8 cellular contexts compared by ENCODE assay signal in the genomic region with DNA sequence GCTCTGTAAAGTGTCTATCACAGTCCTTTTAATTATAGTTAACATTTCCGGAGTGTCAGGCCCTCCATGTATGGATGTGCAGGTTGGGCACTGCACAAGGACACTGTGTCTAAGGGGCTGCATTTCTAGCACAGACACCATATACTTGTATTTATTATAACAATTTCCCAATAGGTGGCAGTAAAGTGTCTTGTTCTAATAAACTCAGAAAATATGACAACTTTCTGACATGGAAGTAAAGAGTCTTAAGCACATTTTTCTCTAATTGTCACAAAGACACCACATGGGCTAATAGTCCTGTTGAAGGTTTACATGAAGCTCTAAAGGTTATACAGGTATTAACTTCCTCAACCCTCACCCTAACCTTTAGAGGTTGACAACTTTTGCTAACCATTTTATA.
DNase-seq lines count a peak whose midpoint lies in the region; ATAC-seq and TF ChIP-seq lines count a peak whose summit lies in the region.

No MANE protein-coding gene starts in this region.

- no peak overlapping the region for H3K4me2 ChIP-seq in KMS-11

- no peak overlapping the region for H3K4me3 ChIP-seq in KMS-11 (IDR thresholded peaks at IDR 0.05; ENCODE audit: insufficient read depth, low read depth, low read length)

- H3K27me3 ChIP-seq in KMS-11 (ENCODE audit: insufficient read depth, low read depth) = no peaks in the 10 kb centered on the region

- H3K9ac ChIP-seq in KMS-11 = no peak overlapping the region

- no peaks in the 10 kb centered on the region for H3K79me2 ChIP-seq in KMS-11 (ENCODE audit: insufficient read depth, low read depth)

- no peak overlapping the region for H3K27ac ChIP-seq in KMS-11

- H3K36me3 ChIP-seq in KMS-11 (ENCODE audit: insufficient read depth) = no peaks in the 10 kb centered on the region

- H2AFZ ChIP-seq in KMS-11 (ENCODE audit: low read depth) = no peak overlapping the region

- H4K20me1 ChIP-seq in KMS-11 (ENCODE audit: insufficient read depth) = no peaks in the 10 kb centered on the region

- ATAC-seq in GM21381 (IDR thresholded peaks at IDR 0.05; ENCODE audit: unreplicated experiment) (no peak), GM18519 (IDR thresholded peaks at IDR 0.05; ENCODE audit: low FRiP score, unreplicated experiment) (no peak)

- TF ChIP-seq CTCF in KMS-11 (conservative IDR thresholded peaks at IDR 0.05; ENCODE audit: low read depth, low read length) = peak; percentile 63

- H3K4me1 ChIP-seq in KMS-11 (ENCODE audit: low read depth, poor library complexity, severe bottlenecking) = no peaks in the 10 kb centered on the region

- DNase-seq in DMS53 (lab: John Stamatoyannopoulos, UW) (peak; percentile 73), amniotic stem cell (lab: John Stamatoyannopoulos, UW) (peak; percentile 67), midbrain (lab: John Stamatoyannopoulos, UW) (peak; percentile 43), NCI-H187 treated with DMSO at 0.1 percent for 48 hours (lab: John Stamatoyannopoulos, UW) (no peak)
- no peak for DNase-seq in stimulated activated CD4-positive, alpha-beta T cell treated with anti-CD3 and anti-CD28 coated beads, Interleukin-4, amount 100 ng/mL, for 1 hour

Comparison
In these comparisons a context has a peak if more than half of its experiments do, and no peak if none do; other contexts are left out.
1. DNase-seq: peak in DMS53 (single experiment), amniotic stem cell (single experiment) and midbrain (single experiment); none in NCI-H187 treated with DMSO at 0.1 percent for 48 hours (single experiment) and stimulated activated CD4-positive, alpha-beta T cell treated with anti-CD3 and anti-CD28 coated beads, Interleukin-4, amount 100 ng/mL, for 1 hour (single experiment).